Comparison of ENCODE assay signal across 20 cellular contexts in the genomic region with DNA sequence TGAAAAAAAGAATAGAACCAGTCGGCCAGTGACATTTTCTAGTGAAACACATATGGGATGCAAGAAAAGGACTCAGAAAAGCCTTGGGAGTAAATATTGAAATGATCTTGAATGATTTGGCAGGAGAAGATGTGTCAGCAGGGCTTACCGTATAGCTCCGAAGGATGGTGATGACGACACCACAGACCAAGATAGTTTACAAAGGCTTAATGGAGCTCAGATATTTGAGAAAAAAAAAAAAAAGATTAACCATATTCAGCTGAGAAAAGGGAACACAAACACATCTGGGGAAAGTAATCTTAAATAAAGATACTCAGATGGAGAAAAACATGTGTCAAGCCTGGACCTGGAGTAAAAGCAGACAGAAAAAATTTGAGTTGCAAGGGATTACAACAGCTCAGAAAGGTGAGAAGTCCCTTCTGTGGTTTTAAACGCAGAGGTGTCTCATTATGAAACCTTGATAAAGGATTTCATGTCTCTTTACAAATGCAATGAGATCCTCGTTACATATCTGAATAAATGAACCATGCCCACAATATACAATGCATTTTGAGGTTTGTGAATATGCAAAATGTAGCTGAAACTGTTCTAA. TPM values are rescaled to one million over a fixed set of nuclear protein-coding genes. Genes with fewer than 3 reads are reported as not detected.
DNase-seq lines count a peak whose midpoint lies in the region; ATAC-seq and TF ChIP-seq lines count a peak whose summit lies in the region.
"Had no signal": no experiment of that assay in that cellular context is flagged by ENCODE, and none has a peak within 500 bp of the region (broad histone marks: within the 10 kb centered on the region; RNA-seq: fewer than 3 reads in every experiment).

No MANE protein-coding gene starts in this region.

- no peaks in the 10 kb centered on the region for H3K79me2 ChIP-seq in KMS-11 (ENCODE audit: insufficient read depth, low read depth)

- H3K9me3 Mint-ChIP-seq in activated CD4-positive, alpha-beta memory T cell treated with anti-CD3 and anti-CD28 coated beads for 36 hours = no peaks in the 10 kb centered on the region
- H3K9me3 Mint-ChIP-seq in activated CD4-positive, alpha-beta memory T cell treated with anti-CD3 and anti-CD28 coated beads, Interleukin-2, amount 10 ng/mL, durations not matched to agents 7 days and 5 days = no peaks in the 10 kb centered on the region
- H3K9me3 Mint-ChIP-seq: activated T-helper 1 cell treated with anti-CD3 and anti-CD28 coated beads, Interleukin-12 subunit alpha, Interleukin-12 subunit beta, Interleukin-2, Interleukin-4 antibody, amounts not matched to agents 30 ng/mL and 10 ng/mL and 1 ng/mL, durations not matched to agents 14 hours and 24 hours and 36 hours; H9 had no signal

- H3K9me3 ChIP-seq in HAP-1 = no peaks in the 10 kb centered on the region
- H3K9me3 ChIP-seq: MG63, stomach had no signal

- no peaks in the 10 kb centered on the region for H3K36me3 Mint-ChIP-seq in activated CD4-positive, alpha-beta memory T cell treated with anti-CD3 and anti-CD28 coated beads for 36 hours
- no peaks in the 10 kb centered on the region for H3K36me3 Mint-ChIP-seq in activated CD4-positive, alpha-beta memory T cell treated with anti-CD3 and anti-CD28 coated beads, Interleukin-2, amount 10 ng/mL, durations not matched to agents 7 days and 5 days (ENCODE audit: low read depth)

- CTCF ChIA-PET in activated CD4-positive, alpha-beta memory T cell treated with anti-CD3 and anti-CD28 coated beads for 36 hours (lab: Charles Lee) = interaction anchor here (0.6 to 1.5 kb wide), 2 partner anchors 9 to 20 kb away, joined by 3 to 7 read pairs; no protein-coding TSS in a partner anchor
- CTCF ChIA-PET in activated CD4-positive, alpha-beta memory T cell treated with anti-CD3 and anti-CD28 coated beads, Interleukin-2, amount 10 ng/mL, durations not matched to agents 7 days and 5 days (lab: Charles Lee) = no interaction called here

- H3K27ac ChIP-seq in KMS-11 = peak overlapping the region; percentile 31; the same call in 1 of the 2 replicates
- H3K27ac ChIP-seq: stomach had no signal

- H3K4me2 ChIP-seq in KMS-11 = peak overlapping the region; percentile 59

- POLR2A ChIA-PET in activated CD4-positive, alpha-beta memory T cell treated with anti-CD3 and anti-CD28 coated beads for 36 hours (lab: Charles Lee) = interaction anchor here (1.4 kb wide), 1 partner anchor 36 kb away, joined by 6 read pairs; a partner anchor contains a TSS
- POLR2A ChIA-PET in activated CD4-positive, alpha-beta memory T cell treated with anti-CD3 and anti-CD28 coated beads, Interleukin-2, amount 10 ng/mL, durations not matched to agents 7 days and 5 days (lab: Charles Lee) = interaction anchor here (2.0 kb wide), 1 partner anchor 36 kb away, joined by 9 read pairs; a partner anchor contains a TSS

- no peak for TF ChIP-seq CTCF in GM20000 (IDR thresholded peaks at IDR 0.05; ENCODE audit: extremely low read depth, missing control alignments)
- no peak for TF ChIP-seq CTCF in KMS-11 (conservative IDR thresholded peaks at IDR 0.05; ENCODE audit: low read depth, low read length)
- TF ChIP-seq CTCF in fibroblast of villous mesenchyme (IDR thresholded peaks at IDR 0.05; ENCODE audit: insufficient read depth, low read depth, low read length) = no peak

- H4K20me1 ChIP-seq in KMS-11 (ENCODE audit: insufficient read depth) = no peaks in the 10 kb centered on the region

- in situ Hi-C loops in HAP-1 (cut with MboI; ENCODE audit: low sequenced_read_pairs) = no loop called here

- no peak for ATAC-seq in HG03378 (IDR thresholded peaks at IDR 0.05; ENCODE audit: unreplicated experiment)
- ATAC-seq: sciatic nerve had no signal

- H3K27me3 ChIP-seq in KMS-11 (ENCODE audit: insufficient read depth, low read depth) (no peaks in the 10 kb centered on the region), HAP-1 (ENCODE audit: low read depth) (no peaks in the 10 kb centered on the region)
- H3K27me3 ChIP-seq: MG63, stomach had no signal

- H3K4me3 ChIP-seq in KMS-11 (IDR thresholded peaks at IDR 0.05; ENCODE audit: insufficient read depth, low read depth, low read length) (no peak overlapping the region), fibroblast of villous mesenchyme (ENCODE audit: low read depth, low read length) (no peak overlapping the region), HAP-1 (no peak overlapping the region)
- H3K4me3 ChIP-seq: MG63, stomach had no signal

- H3K4me1 ChIP-seq in KMS-11 (ENCODE audit: low read depth, poor library complexity, severe bottlenecking) = peaks cover 42% of the 10 kb centered on the region
- H3K4me1 ChIP-seq in HAP-1 = peaks cover 11% of the 10 kb centered on the region
- H3K4me1 ChIP-seq: stomach had no signal

- H3K36me3 ChIP-seq in KMS-11 (ENCODE audit: insufficient read depth) = no peaks in the 10 kb centered on the region
- no peaks in the 10 kb centered on the region for H3K36me3 ChIP-seq in HAP-1 (replicated peaks)
- H3K36me3 ChIP-seq: MG63, stomach had no signal

- H3K27ac Mint-ChIP-seq in activated CD4-positive, alpha-beta memory T cell treated with anti-CD3 and anti-CD28 coated beads for 36 hours = peak overlapping the region; percentile 40
- no peak overlapping the region for H3K27ac Mint-ChIP-seq in activated CD4-positive, alpha-beta memory T cell treated with anti-CD3 and anti-CD28 coated beads, Interleukin-2, amount 10 ng/mL, durations not matched to agents 7 days and 5 days
- H3K27ac Mint-ChIP-seq: activated T-helper 1 cell treated with anti-CD3 and anti-CD28 coated beads, Interleukin-12 subunit alpha, Interleukin-12 subunit beta, Interleukin-2, Interleukin-4 antibody, amounts not matched to agents 30 ng/mL and 10 ng/mL and 1 ng/mL, durations not matched to agents 14 hours and 24 hours and 36 hours; H9 had no signal

- no peak overlapping the region for H3K4me3 Mint-ChIP-seq in activated CD4-positive, alpha-beta memory T cell treated with anti-CD3 and anti-CD28 coated beads for 36 hours
- no peak overlapping the region for H3K4me3 Mint-ChIP-seq in activated CD4-positive, alpha-beta memory T cell treated with anti-CD3 and anti-CD28 coated beads, Interleukin-2, amount 10 ng/mL, durations not matched to agents 7 days and 5 days
- H3K4me3 Mint-ChIP-seq: activated T-helper 1 cell treated with anti-CD3 and anti-CD28 coated beads, Interleukin-12 subunit alpha, Interleukin-12 subunit beta, Interleukin-2, Interleukin-4 antibody, amounts not matched to agents 30 ng/mL and 10 ng/mL and 1 ng/mL, durations not matched to agents 14 hours and 24 hours and 36 hours; H9 had no signal

- DNase-seq in activated CD4-positive, alpha-beta memory T cell treated with anti-CD3 and anti-CD28 coated beads for 36 hours = no peak
- DNase-seq in activated CD4-positive, alpha-beta memory T cell treated with anti-CD3 and anti-CD28 coated beads, Interleukin-2, amount 10 ng/mL, durations not matched to agents 7 days and 5 days = no peak
- peak; percentile 9 for DNase-seq in GM20000 (ENCODE audit: low spot score)
- peak; percentile 70 for DNase-seq in fibroblast of villous mesenchyme (ENCODE audit: low read depth)
- DNase-seq in HAP-1 (ENCODE audit: low spot score in 2 of 2) = no peak
- no peak for DNase-seq in stimulated activated CD8-positive, alpha-beta memory T cell treated with anti-CD3 and anti-CD28 coated beads, Interleukin-4, amount 100 ng/mL, for 48 hours
- DNase-seq: activated CD4-positive, alpha-beta T cell treated with anti-CD3 and anti-CD28 coated beads, Interleukin-2, amount 50 U/mL, for 1 hour; C1 segment of cervical spinal cord; erythroblast; GDM1; H9; MG63; NCI-H187; occipital lobe; Right ventricle myocardium superior; stomach had no signal

- peaks cover 11% of the 10 kb centered on the region for H3K4me1 Mint-ChIP-seq in activated CD4-positive, alpha-beta memory T cell treated with anti-CD3 and anti-CD28 coated beads for 36 hours (ENCODE audit: low read depth)
- H3K4me1 Mint-ChIP-seq in activated CD4-positive, alpha-beta memory T cell treated with anti-CD3 and anti-CD28 coated beads, Interleukin-2, amount 10 ng/mL, durations not matched to agents 7 days and 5 days = peaks cover 18% of the 10 kb centered on the region

- H3K9ac ChIP-seq in KMS-11 = peak overlapping the region; percentile 24; the same call in 1 of the 2 replicates

- H3K27me3 Mint-ChIP-seq in activated CD4-positive, alpha-beta memory T cell treated with anti-CD3 and anti-CD28 coated beads for 36 hours = peaks cover 2% of the 10 kb centered on the region
- H3K27me3 Mint-ChIP-seq in activated CD4-positive, alpha-beta memory T cell treated with anti-CD3 and anti-CD28 coated beads, Interleukin-2, amount 10 ng/mL, durations not matched to agents 7 days and 5 days = no peaks in the 10 kb centered on the region

- intact Hi-C loops in activated CD4-positive, alpha-beta memory T cell treated with anti-CD3 and anti-CD28 coated beads for 36 hours (cut with micrococcal nuclease) = loop anchor here (1.0 kb wide), 1 partner anchor 36 kb away; a partner anchor contains a TSS

- peak overlapping the region; percentile 18; the same call in 1 of the 2 replicates for H2AFZ ChIP-seq in KMS-11 (ENCODE audit: low read depth)

RNA-seq across cellular contexts. Expression of a gene that starts 36.0 kb away (rescaled TPM):
- 10 to 100 TPM; 10.8 to 12.6 TPM for total RNA-seq in activated CD4-positive, alpha-beta memory T cell treated with anti-CD3 and anti-CD28 coated beads for 36 hours
- total RNA-seq in activated CD4-positive, alpha-beta memory T cell treated with anti-CD3 and anti-CD28 coated beads, Interleukin-2, amount 10 ng/mL, durations not matched to agents 7 days and 5 days = 10 to 100 TPM; 22.7 to 23.2 TPM
- total RNA-seq in fibroblast of villous mesenchyme = 20.0 and 41.9 TPM in 2 replicates

RNA-seq across cellular contexts. Expression of a gene that starts 36.2 kb away (rescaled TPM):
- 10 to 100 TPM; 26.5 to 30.4 TPM for total RNA-seq in activated CD4-positive, alpha-beta memory T cell treated with anti-CD3 and anti-CD28 coated beads for 36 hours
- total RNA-seq in activated CD4-positive, alpha-beta memory T cell treated with anti-CD3 and anti-CD28 coated beads, Interleukin-2, amount 10 ng/mL, durations not matched to agents 7 days and 5 days = 10 to 100 TPM; 28.7 to 28.8 TPM
- 24.2 and 28.1 TPM in 2 replicates for total RNA-seq in fibroblast of villous mesenchyme

Comparison
In these comparisons a context has a peak if more than half of its experiments do, and no peak if none do; other contexts are left out.
1. DNase-seq: peak in GM20000 (single experiment) and fibroblast of villous mesenchyme (single experiment); none in activated CD4-positive, alpha-beta memory T cell treated with anti-CD3 and anti-CD28 coated beads for 36 hours (single experiment), activated CD4-positive, alpha-beta memory T cell treated with anti-CD3 and anti-CD28 coated beads, Interleukin-2, amount 10 ng/mL, durations not matched to agents 7 days and 5 days (single experiment), HAP-1 (0 of 2) and stimulated activated CD8-positive, alpha-beta memory T cell treated with anti-CD3 and anti-CD28 coated beads, Interleukin-4, amount 100 ng/mL, for 48 hours (single experiment).